Comparison of ENCODE assay signal across 16 cellular contexts in the genomic region with DNA sequence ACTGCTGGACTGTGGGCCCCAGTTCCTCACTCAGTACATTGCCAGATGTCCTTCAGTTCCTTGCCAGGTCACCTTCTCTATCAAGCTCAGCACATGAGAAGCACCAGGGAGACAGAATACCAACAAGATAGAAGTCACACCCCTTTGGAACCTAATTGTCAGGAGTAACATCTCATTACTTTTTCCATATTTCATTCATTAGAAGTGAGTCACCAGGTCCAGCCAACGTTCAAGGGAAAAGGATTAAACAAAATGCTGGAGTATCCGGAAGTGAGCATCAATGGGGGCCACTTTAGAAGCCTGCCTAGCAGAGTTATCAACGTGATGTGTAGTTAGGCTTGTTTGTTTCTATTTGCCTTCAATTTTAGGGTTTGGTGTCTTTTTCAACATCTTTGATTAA.
"Had no signal": no experiment of that assay in that cellular context is flagged by ENCODE, and none has a peak within 500 bp of the region (broad histone marks: within the 10 kb centered on the region; RNA-seq: fewer than 3 reads in every experiment).

No MANE protein-coding gene starts in this region.

- H3K9me3 ChIP-seq: sigmoid colon had no signal

- H3K27ac ChIP-seq: cardiac muscle cell, psoas muscle, sigmoid colon, SK-N-MC had no signal

- H3K36me3 ChIP-seq: cardiac muscle cell, sigmoid colon had no signal

- H3K4me1 ChIP-seq: psoas muscle had no signal

- H3K4me3 ChIP-seq: cardiac muscle cell, psoas muscle, sigmoid colon, SK-N-MC had no signal

- DNase-seq: activated CD4-positive, alpha-beta T cell treated with anti-CD3 and anti-CD28 coated beads, Interleukin-2, amount 50 U/mL, for 48 hours; activated CD8-positive, alpha-beta memory T cell treated with anti-CD3 and anti-CD28 coated beads, Interleukin-2, amount 10 ng/mL, durations not matched to agents 7 days and 5 days; activated gamma-delta T cell; activated naive CD8-positive, alpha-beta T cell treated with anti-CD3 and anti-CD28 coated beads for 36 hours; activated T-cell treated with anti-CD3 and anti-CD28 coated beads, Interleukin-2, amount 50 U/mL, for 24 hours; aorta; cortex of kidney; glutamatergic neuron; left cardiac atrium; psoas muscle; sigmoid colon; stimulated activated naive CD4-positive, alpha-beta T cell treated with Interleukin-2 at 50 U/mL for 16 hours; T-helper 2 cell; trophoblast cell had no signal

- H3K27me3 ChIP-seq: cardiac muscle cell, sigmoid colon had no signal
